In genomic region chr16:71572497-71573116, GRCh38 we compare ENCODE assay signal across 1 cellular context.
TF ChIP-seq lines count a peak whose summit lies in the region.

No MANE protein-coding gene starts in this region.

TF ChIP-seq in HepG2, 621 proteins besides CTCF, POLR2A, EP300 and RAD21 (continued from another document and continues in another):
- 0 out of 2 replicates have a peak, but pooled peaks have one; percentile 18 for TF ChIP-seq DMTF1 (CRISPR knock-in tag; IDR thresholded peaks at IDR 0.05)
- TF ChIP-seq YEATS2 (CRISPR knock-in tag; IDR thresholded peaks at IDR 0.05; ENCODE audit: borderline replicate concordance), result peak; percentile 28; the same call in 1 of the 2 replicates
- TF ChIP-seq ZNF441 (CRISPR knock-in tag; IDR thresholded peaks at IDR 0.05; ENCODE audit: borderline replicate concordance), result no peak
- TF ChIP-seq NR3C1 (CRISPR knock-in tag; IDR thresholded peaks at IDR 0.05), result no peak
- peak; percentile 36 for TF ChIP-seq KAT8 (CRISPR knock-in tag; IDR thresholded peaks at IDR 0.05)
- no peak for TF ChIP-seq LRRFIP1 (CRISPR knock-in tag; conservative IDR thresholded peaks at IDR 0.05)
- no peak for TF ChIP-seq TRIM22 (IDR thresholded peaks at IDR 0.05)
- peak; percentile 95 for TF ChIP-seq MEIS2 (CRISPR knock-in tag; IDR thresholded peaks at IDR 0.05)
- no peak for TF ChIP-seq HOXA9 (CRISPR knock-in tag; IDR thresholded peaks at IDR 0.05; ENCODE audit: borderline replicate concordance)
- peak; percentile 77 for TF ChIP-seq CEBPB (IDR thresholded peaks at IDR 0.05; ENCODE audit: borderline replicate concordance, low read depth, low read length)
- TF ChIP-seq ESRRA (CRISPR knock-in tag; IDR thresholded peaks at IDR 0.05; ENCODE audit: low read depth), result 0 out of 2 replicates have a peak, but pooled peaks have one; percentile 35
- peak; percentile 86 for TF ChIP-seq ZNF781 (CRISPR knock-in tag; IDR thresholded peaks at IDR 0.05; ENCODE audit: borderline replicate concordance, not compliant biosample characterization)
- no peak for TF ChIP-seq ZSCAN25 (CRISPR knock-in tag; IDR thresholded peaks at IDR 0.05)
- TF ChIP-seq ZUFSP (CRISPR knock-in tag; IDR thresholded peaks at IDR 0.05; ENCODE audit: borderline replicate concordance), result no peak
- no peak for TF ChIP-seq ZNF30 (CRISPR knock-in tag; IDR thresholded peaks at IDR 0.05)
- TF ChIP-seq DR1 (CRISPR knock-in tag; IDR thresholded peaks at IDR 0.05), result no peak
- no peak for TF ChIP-seq CENPX (CRISPR knock-in tag; IDR thresholded peaks at IDR 0.05)
- no peak; the same call in 1 of the 2 replicates for TF ChIP-seq MBD4 (IDR thresholded peaks at IDR 0.05; ENCODE audit: borderline replicate concordance, low read length)
- no peak for TF ChIP-seq IKZF1 (IDR thresholded peaks at IDR 0.05)
- no peak for TF ChIP-seq TBX3 (IDR thresholded peaks at IDR 0.05; ENCODE audit: borderline replicate concordance)
- 0 out of 2 replicates have a peak, but pooled peaks have one; percentile 22 for TF ChIP-seq HBP1 (CRISPR knock-in tag; IDR thresholded peaks at IDR 0.05; ENCODE audit: low read depth)
- TF ChIP-seq TCF7 (IDR thresholded peaks at IDR 0.05; ENCODE audit: low read depth), result no peak
- TF ChIP-seq MAF1 (CRISPR knock-in tag; IDR thresholded peaks at IDR 0.05; ENCODE audit: borderline replicate concordance), result no peak
- no peak for TF ChIP-seq TMF1 (CRISPR knock-in tag; IDR thresholded peaks at IDR 0.05; ENCODE audit: low read depth)
- TF ChIP-seq ZNF616 (CRISPR knock-in tag; IDR thresholded peaks at IDR 0.05; ENCODE audit: low read depth), result no peak
- no peak for TF ChIP-seq SCMH1 (CRISPR knock-in tag; IDR thresholded peaks at IDR 0.05; ENCODE audit: borderline replicate concordance)
- peak; percentile 77 for TF ChIP-seq SMAD3 (CRISPR knock-in tag; IDR thresholded peaks at IDR 0.05)
- 0 out of 2 replicates have a peak, but pooled peaks have one; percentile 32 for TF ChIP-seq SALL2 (CRISPR knock-in tag; IDR thresholded peaks at IDR 0.05)
- TF ChIP-seq ZNF350 (CRISPR knock-in tag; IDR thresholded peaks at IDR 0.05; ENCODE audit: borderline replicate concordance, low read depth), result no peak
- TF ChIP-seq HMG20A (CRISPR knock-in tag; IDR thresholded peaks at IDR 0.05; ENCODE audit: borderline replicate concordance), result peak; percentile 66; the same call in 1 of the 2 replicates
- no peak for TF ChIP-seq ZNF839 (CRISPR knock-in tag; IDR thresholded peaks at IDR 0.05; ENCODE audit: borderline replicate concordance)
- TF ChIP-seq ZNF746 (CRISPR knock-in tag; IDR thresholded peaks at IDR 0.05), result no peak
- TF ChIP-seq BCL6 (CRISPR knock-in tag; IDR thresholded peaks at IDR 0.05), result no peak; the same call in 1 of the 2 replicates
- TF ChIP-seq ZBTB46 (CRISPR knock-in tag; IDR thresholded peaks at IDR 0.05; ENCODE audit: borderline replicate concordance), result no peak
- no peak for TF ChIP-seq ZNF749 (CRISPR knock-in tag; IDR thresholded peaks at IDR 0.05; ENCODE audit: borderline replicate concordance)
- no peak for TF ChIP-seq SUZ12 (IDR thresholded peaks at IDR 0.05; ENCODE audit: low read depth, low read length)
- no peak for TF ChIP-seq ZNF431 (CRISPR knock-in tag; IDR thresholded peaks at IDR 0.05; ENCODE audit: borderline replicate concordance, low read depth)
- TF ChIP-seq SMARCE1 (IDR thresholded peaks at IDR 0.05; ENCODE audit: borderline replicate concordance), result no peak
- TF ChIP-seq ZSCAN29 (CRISPR knock-in tag; conservative IDR thresholded peaks at IDR 0.05), result peak; percentile 68; the same call in 1 of the 2 replicates
- TF ChIP-seq PTBP1 (IDR thresholded peaks at IDR 0.05; ENCODE audit: low read depth, low read length, poor library complexity, severe bottlenecking), result no peak
- no peak; the same call in 1 of the 2 replicates for TF ChIP-seq RXRA (CRISPR knock-in tag; IDR thresholded peaks at IDR 0.05)
- peak; percentile 85; the same call in 1 of the 2 replicates for TF ChIP-seq ZBTB34 (CRISPR knock-in tag; IDR thresholded peaks at IDR 0.05)
- no peak for TF ChIP-seq MED8 (CRISPR knock-in tag; IDR thresholded peaks at IDR 0.05; ENCODE audit: insufficient replicate concordance)
- 0 out of 2 replicates have a peak, but pooled peaks have one; percentile 47 for TF ChIP-seq ZNF766 (CRISPR knock-in tag; IDR thresholded peaks at IDR 0.05; ENCODE audit: borderline replicate concordance)
- TF ChIP-seq TBL1XR1 (IDR thresholded peaks at IDR 0.05; ENCODE audit: borderline replicate concordance, low read length, partially characterized antibody), result no peak
- peak; percentile 64 for TF ChIP-seq ZNF503 (CRISPR knock-in tag; IDR thresholded peaks at IDR 0.05)
- TF ChIP-seq SIN3B (IDR thresholded peaks at IDR 0.05; ENCODE audit: low read length), result 0 out of 2 replicates have a peak, but pooled peaks have one; percentile 43
- TF ChIP-seq ISL2 (CRISPR knock-in tag; IDR thresholded peaks at IDR 0.05), result peak; percentile 67; the same call in 1 of the 2 replicates
- no peak; the same call in 1 of the 2 replicates for TF ChIP-seq ZNF281 (CRISPR knock-in tag; IDR thresholded peaks at IDR 0.05; ENCODE audit: borderline replicate concordance)
